Comparison of ENCODE assay signal across 8 cellular contexts in the genomic region with DNA sequence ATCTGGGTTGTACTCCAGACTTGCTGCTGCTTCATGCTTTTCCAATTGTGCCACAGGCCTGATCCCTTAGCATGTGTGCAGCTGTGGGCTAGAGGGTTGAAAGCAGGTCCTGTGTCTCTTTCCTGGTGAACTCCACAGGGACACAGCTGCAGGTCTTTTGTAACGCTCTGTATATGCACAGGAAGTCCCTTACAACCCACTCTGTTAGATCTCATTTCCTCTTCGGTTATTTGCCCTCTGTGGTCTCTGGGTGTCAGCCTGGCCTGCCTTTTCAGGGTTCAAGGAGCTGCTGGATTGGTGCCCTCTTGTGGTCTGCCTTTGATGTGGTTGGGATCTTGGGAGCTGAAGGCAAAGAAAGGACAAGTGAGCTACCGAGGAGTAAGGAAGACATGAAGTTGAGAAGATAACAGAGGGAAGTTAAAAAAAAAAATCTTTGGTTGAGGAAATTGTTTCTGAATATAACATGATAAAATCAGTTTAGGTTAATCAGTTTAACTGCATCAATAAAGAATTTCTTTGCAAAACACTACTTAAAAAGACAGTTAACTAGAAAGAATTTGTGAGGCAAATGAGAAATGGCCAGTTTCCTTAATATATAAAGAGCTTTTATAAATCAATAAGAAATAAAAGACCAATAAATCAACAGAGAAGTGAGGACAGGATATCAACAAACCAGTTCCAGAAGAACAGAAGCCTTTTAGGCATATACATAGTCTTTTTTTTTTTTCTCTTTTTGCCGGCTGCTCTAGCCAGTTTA.
DNase-seq lines count a peak whose midpoint lies in the region; ATAC-seq and TF ChIP-seq lines count a peak whose summit lies in the region.

No MANE protein-coding gene starts in this region.

- no peak overlapping the region for H2AFZ ChIP-seq in SU-DHL-6 (ENCODE audit: low read depth, low read length, severe bottlenecking)

- peaks cover 67% of the 10 kb centered on the region for H3K4me1 Mint-ChIP-seq in stimulated activated naive CD8-positive, alpha-beta T cell treated with anti-CD3 and anti-CD28 coated beads, Interleukin-15, Interleukin-2, amounts not matched to agents 100 ng/mL and 50 ng/mL, for 24 hours (ENCODE audit: low read depth)

- H3K27ac Mint-ChIP-seq in stimulated activated naive CD8-positive, alpha-beta T cell treated with anti-CD3 and anti-CD28 coated beads, Interleukin-15, Interleukin-2, amounts not matched to agents 100 ng/mL and 50 ng/mL, for 24 hours: peak overlapping the region; percentile 83

- H3K36me3 Mint-ChIP-seq in stimulated activated naive CD8-positive, alpha-beta T cell treated with anti-CD3 and anti-CD28 coated beads, Interleukin-15, Interleukin-2, amounts not matched to agents 100 ng/mL and 50 ng/mL, for 24 hours (ENCODE audit: low read depth): peaks cover 20% of the 10 kb centered on the region

- no peak overlapping the region for H3K9ac ChIP-seq in SU-DHL-6 (ENCODE audit: low read length)

- H3K27me3 ChIP-seq in SU-DHL-6 (ENCODE audit: low read length): no peaks in the 10 kb centered on the region

- H4K20me1 ChIP-seq in SU-DHL-6 (ENCODE audit: low read depth, low read length): peaks cover 10% of the 10 kb centered on the region; the same call in 1 of the 2 replicates

- peaks cover 98% of the 10 kb centered on the region for H3K79me2 ChIP-seq in SU-DHL-6 (ENCODE audit: insufficient read depth, low read length)

- H3K36me3 ChIP-seq in SU-DHL-6 (ENCODE audit: low read length): peaks cover 2% of the 10 kb centered on the region; the same call in 1 of the 2 replicates

- H3K9me2 ChIP-seq in SU-DHL-6 (replicated peaks; ENCODE audit: insufficient read depth, low read length): no peaks in the 10 kb centered on the region

- H3K4me3 ChIP-seq in SU-DHL-6 (ENCODE audit: insufficient read depth, low read length, poor library complexity, severe bottlenecking): no peak overlapping the region

- H3K4me3 Mint-ChIP-seq in stimulated activated naive CD8-positive, alpha-beta T cell treated with anti-CD3 and anti-CD28 coated beads, Interleukin-15, Interleukin-2, amounts not matched to agents 100 ng/mL and 50 ng/mL, for 24 hours: peak overlapping the region; percentile 52

- H3F3A ChIP-seq in SU-DHL-6 (ENCODE audit: insufficient read depth): peaks cover 16% of the 10 kb centered on the region; the same call in 1 of the 2 replicates

- DNase-seq in DMS53 (lab: John Stamatoyannopoulos, UW) (peak; percentile 68), amygdala (lab: John Stamatoyannopoulos, UW) (peak in 34 of 56 donors; percentile 4 to 54 (median 18)), left kidney (ENCODE audit: low read depth, low spot score) (peak; percentile 51), NCI-H1048 (lab: John Stamatoyannopoulos, UW) (no peak)

- TF ChIP-seq CTCF in SU-DHL-6 (IDR thresholded peaks at IDR 0.05; ENCODE audit: insufficient read depth, low read length, poor library complexity, severe bottlenecking): no peak

- no peaks in the 10 kb centered on the region for H3K9me3 Mint-ChIP-seq in stimulated activated naive CD8-positive, alpha-beta T cell treated with anti-CD3 and anti-CD28 coated beads, Interleukin-15, Interleukin-2, amounts not matched to agents 100 ng/mL and 50 ng/mL, for 24 hours

- H3K9me3 ChIP-seq in SU-DHL-6 (ENCODE audit: insufficient read depth, low read length): no peaks in the 10 kb centered on the region

- peak overlapping the region; percentile 28; the same call in 1 of the 2 replicates for H3K27ac ChIP-seq in SU-DHL-6 (ENCODE audit: low read depth, low read length)

- H3K27me3 Mint-ChIP-seq in stimulated activated naive CD8-positive, alpha-beta T cell treated with anti-CD3 and anti-CD28 coated beads, Interleukin-15, Interleukin-2, amounts not matched to agents 100 ng/mL and 50 ng/mL, for 24 hours: peaks cover 3% of the 10 kb centered on the region

- peak overlapping the region; percentile 12 for H3K4me2 ChIP-seq in SU-DHL-6 (ENCODE audit: low read depth, low read length, poor library complexity, severe bottlenecking)

- ATAC-seq in GM19463 (IDR thresholded peaks at IDR 0.05; ENCODE audit: unreplicated experiment): peak; percentile 78
- ATAC-seq in HG03520 (IDR thresholded peaks at IDR 0.05; ENCODE audit: unreplicated experiment): peak; percentile 63
